Comparison of ENCODE assay signal across 7 cellular contexts in genomic region chr18:21612125-21613100, GRCh38.
DNase-seq lines count a peak whose midpoint lies in the region; ATAC-seq and TF ChIP-seq lines count a peak whose summit lies in the region.

SNRPD1 (plus strand) TSS chr18:21612314; CDS start chr18:21612430, 116 bp downstream.

- DNase-seq in NCI-H2029 treated with DMSO at 0.1 percent for 48 hours (lab: John Stamatoyannopoulos, UW) (peak; percentile 29), T-helper 9 cell (peak; percentile 83), astrocyte of the hippocampus (ENCODE audit: low read depth, low spot score) (peak; percentile 97), hippocampal formation (lab: John Stamatoyannopoulos, UW) (peak; percentile 83 to 84), retinal pigment epithelial cell (ENCODE audit: low read depth) (peak; percentile 65)

- peak; percentile 97 for TF ChIP-seq CTCF in retinal pigment epithelial cell (conservative IDR thresholded peaks at IDR 0.05; ENCODE audit: low read depth, low read length)

- ATAC-seq in GM18508 (IDR thresholded peaks at IDR 0.05; ENCODE audit: insufficient read depth, unreplicated experiment) (peak; percentile 88), HG03025 (IDR thresholded peaks at IDR 0.05; ENCODE audit: low FRiP score, unreplicated experiment) (peak; percentile 95)

- peak within 1 kb of the TSS; percentile 93 for H3K4me3 ChIP-seq in retinal pigment epithelial cell (ENCODE audit: low read length)

Comparison
In these comparisons a context has a peak if more than half of its experiments do, and no peak if none do; other contexts are left out.
1. Peak in every context shown above with its lines: DNase-seq, ATAC-seq and H3K4me3 ChIP-seq.
2. DNase-seq: peak in every context shown above with its lines; median percentile 97 in astrocyte of the hippocampus; 84 in hippocampal formation; 83 in T-helper 9 cell; 65 in retinal pigment epithelial cell; 29 in NCI-H2029 treated with DMSO at 0.1 percent for 48 hours.